ENCODE assay signal across 1 cellular context in the genomic region with DNA sequence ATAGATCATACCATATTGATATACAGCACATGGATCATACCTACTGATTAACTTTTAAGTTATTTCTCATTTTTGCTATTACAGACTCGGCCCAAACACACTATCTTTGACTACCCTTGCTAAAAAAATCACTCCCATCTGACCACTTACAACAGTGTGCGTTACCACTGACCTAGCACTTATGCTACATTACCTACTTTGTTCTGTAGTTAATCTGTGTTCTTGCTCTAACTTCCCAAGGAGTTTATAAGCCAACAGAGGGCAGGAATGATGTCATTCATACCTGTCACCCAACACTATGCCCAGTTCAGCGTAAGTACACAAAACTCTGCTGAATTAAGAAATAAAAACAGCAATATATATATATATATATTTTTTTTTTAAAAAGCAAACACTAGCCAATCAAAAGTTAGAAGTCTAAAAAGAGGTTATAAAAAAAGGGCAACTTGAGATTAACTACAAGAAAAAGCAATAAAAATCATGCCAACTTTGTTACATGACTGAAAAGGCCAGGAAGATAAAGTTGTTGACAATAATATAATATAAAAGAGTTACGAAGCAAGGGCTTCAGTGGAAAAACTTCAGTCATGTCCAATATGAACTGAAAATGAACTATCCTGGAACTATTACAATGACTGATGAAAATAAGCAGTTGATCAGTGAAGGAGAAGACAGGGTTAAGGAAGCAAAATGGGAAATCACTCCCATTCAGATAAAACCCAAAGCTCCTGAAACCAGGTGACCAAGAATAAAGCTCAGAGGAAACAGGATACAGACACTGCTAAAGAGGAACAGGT.
TF ChIP-seq lines count a peak whose summit lies in the region.

No MANE protein-coding gene starts in this region.

TF ChIP-seq in HEK293, 187 proteins besides CTCF, POLR2A, EP300 and RAD21 (continued from another document):
- TF ChIP-seq KLF8 (tag by site-specific recombination; IDR thresholded peaks at IDR 0.05), result 0 out of 2 replicates have a peak, but pooled peaks have one; percentile 21
- TF ChIP-seq, protein P1, sequence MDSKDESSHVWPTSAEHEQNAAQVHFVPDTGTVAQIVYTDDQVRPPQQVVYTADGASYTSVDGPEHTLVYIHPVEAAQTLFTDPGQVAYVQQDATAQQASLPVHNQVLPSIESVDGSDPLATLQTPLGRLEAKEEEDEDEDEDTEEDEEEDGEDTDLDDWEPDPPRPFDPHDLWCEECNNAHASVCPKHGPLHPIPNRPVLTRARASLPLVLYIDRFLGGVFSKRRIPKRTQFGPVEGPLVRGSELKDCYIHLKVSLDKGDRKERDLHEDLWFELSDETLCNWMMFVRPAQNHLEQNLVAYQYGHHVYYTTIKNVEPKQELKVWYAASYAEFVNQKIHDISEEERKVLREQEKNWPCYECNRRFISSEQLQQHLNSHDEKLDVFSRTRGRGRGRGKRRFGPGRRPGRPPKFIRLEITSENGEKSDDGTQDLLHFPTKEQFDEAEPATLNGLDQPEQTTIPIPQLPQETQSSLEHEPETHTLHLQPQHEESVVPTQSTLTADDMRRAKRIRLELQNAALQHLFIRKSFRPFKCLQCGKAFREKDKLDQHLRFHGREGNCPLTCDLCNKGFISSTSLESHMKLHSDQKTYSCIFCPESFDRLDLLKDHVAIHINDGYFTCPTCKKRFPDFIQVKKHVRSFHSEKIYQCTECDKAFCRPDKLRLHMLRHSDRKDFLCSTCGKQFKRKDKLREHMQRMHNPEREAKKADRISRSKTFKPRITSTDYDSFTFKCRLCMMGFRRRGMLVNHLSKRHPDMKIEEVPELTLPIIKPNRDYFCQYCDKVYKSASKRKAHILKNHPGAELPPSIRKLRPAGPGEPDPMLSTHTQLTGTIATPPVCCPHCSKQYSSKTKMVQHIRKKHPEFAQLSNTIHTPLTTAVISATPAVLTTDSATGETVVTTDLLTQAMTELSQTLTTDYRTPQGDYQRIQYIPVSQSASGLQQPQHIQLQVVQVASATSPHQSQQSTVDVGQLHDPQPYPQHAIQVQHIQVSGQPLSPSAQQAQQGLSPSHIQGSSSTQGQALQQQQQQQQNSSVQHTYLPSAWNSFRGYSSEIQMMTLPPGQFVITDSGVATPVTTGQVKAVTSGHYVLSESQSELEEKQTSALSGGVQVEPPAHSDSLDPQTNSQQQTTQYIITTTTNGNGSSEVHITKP (tag by site-specific recombination; IDR thresholded peaks at IDR 0.05), result peak; percentile 90
- TF ChIP-seq, protein P2, sequence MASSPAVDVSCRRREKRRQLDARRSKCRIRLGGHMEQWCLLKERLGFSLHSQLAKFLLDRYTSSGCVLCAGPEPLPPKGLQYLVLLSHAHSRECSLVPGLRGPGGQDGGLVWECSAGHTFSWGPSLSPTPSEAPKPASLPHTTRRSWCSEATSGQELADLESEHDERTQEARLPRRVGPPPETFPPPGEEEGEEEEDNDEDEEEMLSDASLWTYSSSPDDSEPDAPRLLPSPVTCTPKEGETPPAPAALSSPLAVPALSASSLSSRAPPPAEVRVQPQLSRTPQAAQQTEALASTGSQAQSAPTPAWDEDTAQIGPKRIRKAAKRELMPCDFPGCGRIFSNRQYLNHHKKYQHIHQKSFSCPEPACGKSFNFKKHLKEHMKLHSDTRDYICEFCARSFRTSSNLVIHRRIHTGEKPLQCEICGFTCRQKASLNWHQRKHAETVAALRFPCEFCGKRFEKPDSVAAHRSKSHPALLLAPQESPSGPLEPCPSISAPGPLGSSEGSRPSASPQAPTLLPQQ (tag by site-specific recombination; IDR thresholded peaks at IDR 0.05), result peak; percentile 11; the same call in 1 of the 2 replicates
- TF ChIP-seq, protein P3, sequence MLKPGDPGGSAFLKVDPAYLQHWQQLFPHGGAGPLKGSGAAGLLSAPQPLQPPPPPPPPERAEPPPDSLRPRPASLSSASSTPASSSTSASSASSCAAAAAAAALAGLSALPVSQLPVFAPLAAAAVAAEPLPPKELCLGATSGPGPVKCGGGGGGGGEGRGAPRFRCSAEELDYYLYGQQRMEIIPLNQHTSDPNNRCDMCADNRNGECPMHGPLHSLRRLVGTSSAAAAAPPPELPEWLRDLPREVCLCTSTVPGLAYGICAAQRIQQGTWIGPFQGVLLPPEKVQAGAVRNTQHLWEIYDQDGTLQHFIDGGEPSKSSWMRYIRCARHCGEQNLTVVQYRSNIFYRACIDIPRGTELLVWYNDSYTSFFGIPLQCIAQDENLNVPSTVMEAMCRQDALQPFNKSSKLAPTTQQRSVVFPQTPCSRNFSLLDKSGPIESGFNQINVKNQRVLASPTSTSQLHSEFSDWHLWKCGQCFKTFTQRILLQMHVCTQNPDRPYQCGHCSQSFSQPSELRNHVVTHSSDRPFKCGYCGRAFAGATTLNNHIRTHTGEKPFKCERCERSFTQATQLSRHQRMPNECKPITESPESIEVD (tag by site-specific recombination; IDR thresholded peaks at IDR 0.05), result peak; percentile 44
TF ChIP-seq in HEK293: peak in this region for 14.
